Comparison of ENCODE assay signal across 8 cellular contexts in the genomic region with DNA sequence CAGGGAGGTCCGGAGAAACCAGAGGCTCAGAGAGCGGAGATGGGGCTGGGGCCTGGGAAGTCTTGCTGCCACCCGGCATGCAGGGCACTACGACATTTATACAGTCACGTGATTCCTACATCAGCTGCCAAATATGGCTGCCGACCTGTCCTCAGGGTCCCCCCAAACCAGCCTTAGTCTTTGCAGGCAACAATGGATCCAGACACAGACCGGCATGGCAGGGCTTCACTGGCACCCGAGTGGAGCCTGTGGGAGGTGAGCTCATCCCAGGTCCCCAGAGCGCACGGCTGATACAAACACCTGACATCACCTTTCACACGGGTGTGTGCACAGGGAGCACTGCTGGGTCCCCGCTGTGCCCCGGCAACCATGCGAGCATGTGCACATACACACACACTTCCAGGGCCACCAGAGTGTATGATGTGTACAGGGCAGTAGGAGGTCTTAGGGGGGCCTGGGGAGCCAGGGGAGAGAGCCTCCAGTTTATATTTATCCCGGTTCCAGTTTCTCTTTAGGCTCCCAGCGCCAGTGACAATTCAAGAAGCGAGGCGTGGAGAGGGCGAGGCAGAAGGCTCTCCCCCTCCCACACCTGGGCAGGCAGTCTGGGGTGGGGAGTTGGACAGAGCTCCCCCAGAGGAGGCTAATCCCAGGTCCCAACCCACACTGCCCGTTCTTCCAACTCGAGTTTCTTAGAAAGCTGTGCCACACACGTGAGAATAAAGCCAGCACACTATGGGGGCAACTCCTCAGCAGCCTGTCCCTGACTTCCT. TPM values are rescaled to one million over a fixed set of nuclear protein-coding genes. Genes with fewer than 3 reads are reported as not detected.
DNase-seq lines count a peak whose midpoint lies in the region; ATAC-seq and TF ChIP-seq lines count a peak whose summit lies in the region.

No MANE protein-coding gene starts in this region.

- H3K36me3 ChIP-seq in skeletal muscle satellite cell (ENCODE audit: insufficient read depth, low read length): peaks cover 52% of the 10 kb centered on the region

- peaks cover 22% of the 10 kb centered on the region for H3K4me1 ChIP-seq in skeletal muscle satellite cell (ENCODE audit: control insufficient read depth, insufficient read depth, low read length)

- no peaks in the 10 kb centered on the region for H3K9me3 ChIP-seq in skeletal muscle satellite cell (replicated peaks; ENCODE audit: low read length)

- POLR2A ChIA-PET in HEK293T (lab: Yijun Ruan, JAX): interaction anchor here (1.0 to 3.6 kb wide), 3 partner anchors 8 to 104 kb away, joined by 3 to 58 read pairs (median 3); a partner anchor contains a TSS

- DNase-seq in GM13977 (ENCODE audit: low spot score): peak; percentile 28
- DNase-seq in fibroblast of pulmonary artery (ENCODE audit: low read depth): no peak
- DNase-seq in stimulated activated CD4-positive, alpha-beta T cell treated with anti-CD3 and anti-CD28 coated beads, Interleukin-1b, Interleukin-23, amount 100 ng/mL, for 48 hours: no peak
- DNase-seq in HEK293T (ENCODE audit: extremely low spot score): no peak
- DNase-seq in GM10266 (ENCODE audit: extremely low spot score): no peak

- in situ Hi-C loops in GM13977 (cut with MboI; ENCODE audit: low pct_unique_long_range_greater_than_20kb, low sequenced_read_pairs, unreplicated experiment): no loop called here

- ATAC-seq in HG03571 (IDR thresholded peaks at IDR 0.05; ENCODE audit: unreplicated experiment): no peak

- H3K4me2 ChIP-seq in skeletal muscle satellite cell (ENCODE audit: low read length): peak overlapping the region; percentile 99

- H3K27me3 ChIP-seq in skeletal muscle satellite cell (ENCODE audit: control insufficient read depth, insufficient read depth, low read length): no peaks in the 10 kb centered on the region

- H3K4me3 ChIP-seq in fibroblast of pulmonary artery (replicated peaks; ENCODE audit: low read depth, low read length) (peak overlapping the region; percentile 89), skeletal muscle satellite cell (ENCODE audit: low read length) (peak overlapping the region; percentile 88)

- H3K9ac ChIP-seq in skeletal muscle satellite cell (ENCODE audit: low read depth, low read length): peak overlapping the region; percentile 94

- CTCF ChIA-PET in HEK293T (lab: Yijun Ruan, JAX): interaction anchor here (0.7 to 2.1 kb wide), 2 partner anchors 9 to 84 kb away, joined by 3 to 17 read pairs; a partner anchor contains a TSS

- peak overlapping the region; percentile 95; the same call in 1 of the 2 replicates for H3K27ac ChIP-seq in VCaP

- TF ChIP-seq CTCF in GM13977 (IDR thresholded peaks at IDR 0.05; ENCODE audit: extremely low read depth, insufficient read depth, missing control alignments) (no peak), VCaP (conservative IDR thresholded peaks at IDR 0.05) (no peak), fibroblast of pulmonary artery (IDR thresholded peaks at IDR 0.05; ENCODE audit: low read length, missing control alignments) (no peak), GM10266 (IDR thresholded peaks at IDR 0.05; ENCODE audit: control insufficient read depth, insufficient read depth, low read depth, missing control alignments) (no peak)

TF ChIP-seq in HEK293T, 16 proteins besides CTCF, POLR2A, EP300 and RAD21:
- TF ChIP-seq, protein P1, sequence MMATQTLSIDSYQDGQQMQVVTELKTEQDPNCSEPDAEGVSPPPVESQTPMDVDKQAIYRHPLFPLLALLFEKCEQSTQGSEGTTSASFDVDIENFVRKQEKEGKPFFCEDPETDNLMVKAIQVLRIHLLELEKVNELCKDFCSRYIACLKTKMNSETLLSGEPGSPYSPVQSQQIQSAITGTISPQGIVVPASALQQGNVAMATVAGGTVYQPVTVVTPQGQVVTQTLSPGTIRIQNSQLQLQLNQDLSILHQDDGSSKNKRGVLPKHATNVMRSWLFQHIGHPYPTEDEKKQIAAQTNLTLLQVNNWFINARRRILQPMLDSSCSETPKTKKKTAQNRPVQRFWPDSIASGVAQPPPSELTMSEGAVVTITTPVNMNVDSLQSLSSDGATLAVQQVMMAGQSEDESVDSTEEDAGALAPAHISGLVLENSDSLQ (IDR thresholded peaks at IDR 0.05): no peak
- TF ChIP-seq FOXM1 (IDR thresholded peaks at IDR 0.05; ENCODE audit: borderline replicate concordance) (no peak), ARNT (IDR thresholded peaks at IDR 0.05) (no peak), LEF1 (IDR thresholded peaks at IDR 0.05; ENCODE audit: borderline replicate concordance) (no peak), L3MBTL2 (conservative IDR thresholded peaks at IDR 0.05) (no peak), NFRKB (IDR thresholded peaks at IDR 0.05) (no peak)

RNA-seq across cellular contexts. Expression of a gene that starts 2.7 kb away (rescaled TPM):
- total RNA-seq in skeletal muscle satellite cell (2012; rRNA removed): 13.2 and 20.8 TPM in 2 replicates

RNA-seq across cellular contexts. Expression of a gene that starts 9.4 kb away (rescaled TPM):
- 10.9 and 12.5 TPM in 2 replicates for total RNA-seq in skeletal muscle satellite cell (2012; rRNA removed)

RNA-seq across cellular contexts. Expression of a gene that starts 23.4 kb away (rescaled TPM):
- 1.1 and 2.3 TPM in 2 replicates for total RNA-seq in skeletal muscle satellite cell (2012; rRNA removed)

RNA-seq across cellular contexts. Expression of a gene that starts 51.1 kb away (rescaled TPM):
- 1.8 and 2.4 TPM in 2 replicates for total RNA-seq in skeletal muscle satellite cell (2012; rRNA removed)
